In the genomic region with DNA sequence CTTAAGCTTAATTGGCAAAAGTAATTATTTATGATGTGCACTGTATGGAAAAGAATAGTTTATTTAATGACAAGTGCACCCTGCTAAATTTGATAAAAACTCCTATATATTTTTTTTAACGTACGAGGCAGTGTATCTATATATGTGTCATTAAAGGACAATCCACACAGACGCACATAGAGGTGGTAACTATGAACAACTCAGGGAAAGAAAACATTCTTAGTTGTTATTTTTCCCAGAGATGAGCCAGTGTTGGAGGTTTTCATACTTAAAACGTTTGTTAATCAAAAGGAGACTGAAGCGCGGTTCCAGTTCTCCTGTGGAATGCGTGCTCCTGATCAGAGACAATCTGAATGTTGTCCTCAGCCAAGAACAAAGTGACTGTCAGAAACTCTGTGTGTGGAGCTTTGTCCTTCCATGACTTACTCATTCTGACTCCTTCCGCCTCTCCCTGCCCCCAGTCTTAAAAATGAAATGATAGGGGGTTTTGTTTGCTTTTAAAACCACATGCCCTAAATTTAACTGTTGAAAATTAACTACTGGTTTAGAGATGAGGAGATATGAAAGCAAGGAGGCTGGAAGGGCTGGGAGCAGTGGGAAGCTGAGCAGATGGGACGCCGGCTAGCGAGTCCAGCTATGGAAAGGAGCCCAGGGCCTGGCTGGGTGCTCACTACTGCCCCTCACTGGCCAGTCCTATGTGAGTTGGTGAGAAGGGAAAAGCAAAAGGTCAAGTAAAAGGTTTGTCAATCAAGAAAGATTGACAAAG, we compare ENCODE assay signal across 8 cellular contexts.
DNase-seq lines count a peak whose midpoint lies in the region; ATAC-seq and TF ChIP-seq lines count a peak whose summit lies in the region.

No MANE protein-coding gene starts in this region.

- TF ChIP-seq POLR2A in right lobe of liver (IDR thresholded peaks at IDR 0.05) = no peak
- no peak for TF ChIP-seq POLR2A in upper lobe of left lung (IDR thresholded peaks at IDR 0.05)

- H3K27me3 ChIP-seq in right lobe of liver (no peaks in the 10 kb centered on the region), upper lobe of left lung (no peaks in the 10 kb centered on the region)

- in situ Hi-C loops in KBM-7 (cut with MboI; ENCODE audit: low pct_unique_long_range_greater_than_20kb, low sequenced_read_pairs) = no loop called here

- H3K4me3 ChIP-seq in right lobe of liver = no peak overlapping the region
- H3K4me3 ChIP-seq in upper lobe of left lung = peak overlapping the region in 2 of 4 donors; percentile 7 to 21

- peak; percentile 62 to 84 (median 68) for ATAC-seq in right lobe of liver
- ATAC-seq in upper lobe of left lung (ENCODE audit: low FRiP score in 2 of 2) = peak; percentile 81 to 86
- no peak for ATAC-seq in GM18520 (IDR thresholded peaks at IDR 0.05; ENCODE audit: unreplicated experiment)

- H3K36me3 ChIP-seq in right lobe of liver (peaks cover 0 to 3% (median 0%) of the 10 kb centered on the region in 4 donors), upper lobe of left lung (peaks cover 0 to 18% (median 0%) of the 10 kb centered on the region in 4 donors)

- H3K27ac ChIP-seq in right lobe of liver (no peak overlapping the region), upper lobe of left lung (peak overlapping the region; percentile 53 to 56 (median 54))

- intact Hi-C loops in right lobe of liver (cut with DNase I) = no loop called here

- no peak for TF ChIP-seq EP300 in upper lobe of left lung (IDR thresholded peaks at IDR 0.05)

- H3K4me1 ChIP-seq in right lobe of liver = peaks cover 0 to 13% (median 4%) of the 10 kb centered on the region in 4 donors
- H3K4me1 ChIP-seq in upper lobe of left lung = peaks cover 8 to 21% (median 13%) of the 10 kb centered on the region in 4 donors

- H3K27me3 Mint-ChIP-seq in chondrocyte (ENCODE audit: low read depth) = no peaks in the 10 kb centered on the region

- H3K9me3 ChIP-seq in right lobe of liver = no peaks in the 10 kb centered on the region
- H3K9me3 ChIP-seq in upper lobe of left lung = no peaks in the 10 kb centered on the region

- no peaks in the 10 kb centered on the region for H3K9me3 Mint-ChIP-seq in chondrocyte (ENCODE audit: low read depth)

- peak overlapping the region; percentile 62 for H3K4me3 Mint-ChIP-seq in chondrocyte (ENCODE audit: unreplicated experiment)

- H3K4me1 Mint-ChIP-seq in chondrocyte (ENCODE audit: low read depth) = peaks cover 31% of the 10 kb centered on the region

- H3K27ac Mint-ChIP-seq in chondrocyte (ENCODE audit: unreplicated experiment) = peak overlapping the region; percentile 93

- peak; percentile 94 for TF ChIP-seq CTCF in chondrocyte (IDR thresholded peaks at IDR 0.05)
- peak; percentile 19 to 45 (median 38) for TF ChIP-seq CTCF in right lobe of liver (IDR thresholded peaks at IDR 0.05)
- peak in 5 of 6 experiments; percentile 28 to 52 (median 34) for TF ChIP-seq CTCF in upper lobe of left lung (IDR thresholded peaks at IDR 0.05)

- DNase-seq in AG20443 (ENCODE audit: low spot score) (peak; percentile 94), KBM-7 (peak; percentile 38), chondrocyte (ENCODE audit: low spot score) (no peak), right lobe of liver (peak in 1 of 3 donors; percentile 20), upper lobe of left lung (peak in 1 of 2 donors; percentile 52), NCI-H345 treated with DMSO at 0.1 percent for 48 hours (lab: John Stamatoyannopoulos, UW; ENCODE audit: unreplicated experiment) (no peak), HUDEP-2 (lab: John Stamatoyannopoulos, UW; ENCODE audit: unreplicated experiment in 76 of 76) (no peak)

- H3K36me3 Mint-ChIP-seq in chondrocyte (ENCODE audit: low read depth) = peaks cover 17% of the 10 kb centered on the region

- 62% methylated on average over 9 of the region's 11 CpGs for WGBS in right lobe of liver (ENCODE audit: insufficient coverage, low coverage, low lambda C conversion rate, missing lambda C conversion rate)
- WGBS in upper lobe of left lung, 2 donors = 48 to 58% methylated on average over 11 of the region's 11 CpGs

Comparison
In these comparisons a context has a peak if more than half of its experiments do, and no peak if none do; other contexts are left out.
1. DNase-seq: peak in AG20443 (single experiment) and KBM-7 (single experiment); none in chondrocyte (single experiment), NCI-H345 treated with DMSO at 0.1 percent for 48 hours (single experiment) and HUDEP-2 (0 of 76).
2. CTCF ChIP-seq: peak in every context shown above with its lines; median percentile 94 in chondrocyte; 38 in right lobe of liver; 34 in upper lobe of left lung.
3. H3K27ac ChIP-seq: peak in upper lobe of left lung (4 of 4); none in right lobe of liver (0 of 3).